Comparison of ENCODE assay signal across 1 cellular context in the genomic region with DNA sequence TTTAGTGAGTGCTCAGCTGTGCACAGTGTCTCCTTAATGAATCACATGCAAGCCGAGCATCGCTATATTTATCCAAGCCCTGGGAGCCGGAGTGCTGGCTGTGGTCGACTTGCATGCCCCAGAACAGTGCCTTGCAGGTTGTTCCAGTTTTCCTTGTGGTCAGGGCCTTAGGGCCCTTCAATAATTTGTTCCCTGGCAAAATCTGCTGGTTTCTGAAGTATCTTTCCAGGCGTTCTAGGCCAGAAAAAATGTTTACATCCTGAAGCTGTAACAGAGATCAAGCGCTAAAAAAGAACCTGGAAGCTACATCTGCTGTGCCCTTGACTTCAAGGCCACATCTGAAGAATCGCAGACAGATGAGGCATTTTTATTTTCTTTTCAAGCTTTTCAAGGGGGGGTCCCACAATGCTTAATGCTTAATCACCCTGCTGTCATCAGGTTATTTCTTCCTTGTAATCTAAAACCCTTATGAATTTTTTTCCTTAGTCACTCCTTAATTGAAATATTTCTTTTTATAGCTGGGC.
TF ChIP-seq lines count a peak whose summit lies in the region.

No MANE protein-coding gene starts in this region.

TF ChIP-seq in SK-N-SH, 30 proteins besides CTCF, POLR2A, EP300 and RAD21 (continued from another document):
- TF ChIP-seq, protein P1, sequence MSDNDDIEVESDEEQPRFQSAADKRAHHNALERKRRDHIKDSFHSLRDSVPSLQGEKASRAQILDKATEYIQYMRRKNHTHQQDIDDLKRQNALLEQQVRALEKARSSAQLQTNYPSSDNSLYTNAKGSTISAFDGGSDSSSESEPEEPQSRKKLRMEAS (IDR thresholded peaks at IDR 0.05; ENCODE audit: low read depth): peak; percentile 26
- peak; percentile 78 for TF ChIP-seq TEAD4 (IDR thresholded peaks at IDR 0.05; ENCODE audit: borderline replicate concordance, insufficient read depth)
- no peak for TF ChIP-seq REST (IDR thresholded peaks at IDR 0.05; ENCODE audit: low read depth, low read length)
- no peak for TF ChIP-seq YY1 (IDR thresholded peaks at IDR 0.05; ENCODE audit: low read depth)
- no peak for TF ChIP-seq USF2 (IDR thresholded peaks at IDR 0.05; ENCODE audit: borderline replicate concordance, low read depth, low read length)
- TF ChIP-seq TCF12 (IDR thresholded peaks at IDR 0.05): peak; percentile 92
- TF ChIP-seq SMC3 (IDR thresholded peaks at IDR 0.05; ENCODE audit: low read depth, low read length): no peak; the same call in 1 of the 2 replicates
- TF ChIP-seq FOXJ3 (CRISPR knock-in tag; IDR thresholded peaks at IDR 0.05): no peak
- no peak for TF ChIP-seq GATA2 (CRISPR knock-in tag; IDR thresholded peaks at IDR 0.05)
- TF ChIP-seq CHD2 (IDR thresholded peaks at IDR 0.05; ENCODE audit: low read length, partially characterized antibody): no peak
- peak; percentile 88 for TF ChIP-seq PBX3 (IDR thresholded peaks at IDR 0.05)
- peak; percentile 55; the same call in 1 of the 2 replicates for TF ChIP-seq POLR2AphosphoS5 (IDR thresholded peaks at IDR 0.05; ENCODE audit: low read depth, low read length)
- TF ChIP-seq, protein P2, sequence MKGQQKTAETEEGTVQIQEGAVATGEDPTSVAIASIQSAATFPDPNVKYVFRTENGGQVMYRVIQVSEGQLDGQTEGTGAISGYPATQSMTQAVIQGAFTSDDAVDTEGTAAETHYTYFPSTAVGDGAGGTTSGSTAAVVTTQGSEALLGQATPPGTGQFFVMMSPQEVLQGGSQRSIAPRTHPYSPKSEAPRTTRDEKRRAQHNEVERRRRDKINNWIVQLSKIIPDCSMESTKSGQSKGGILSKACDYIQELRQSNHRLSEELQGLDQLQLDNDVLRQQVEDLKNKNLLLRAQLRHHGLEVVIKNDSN (IDR thresholded peaks at IDR 0.05; ENCODE audit: borderline replicate concordance, low read depth): no peak
- TF ChIP-seq EZH2phosphoT487 (IDR thresholded peaks at IDR 0.05; ENCODE audit: borderline replicate concordance, low read depth): no peak
- TF ChIP-seq RCOR1 (IDR thresholded peaks at IDR 0.05; ENCODE audit: low read length): no peak
- 0 out of 2 replicates have a peak, but pooled peaks have one; percentile 49 for TF ChIP-seq NFIC (IDR thresholded peaks at IDR 0.05; ENCODE audit: borderline replicate concordance)
- TF ChIP-seq FOXM1 (IDR thresholded peaks at IDR 0.05; ENCODE audit: low read depth): peak; percentile 74; the same call in 1 of the 2 replicates
- TF ChIP-seq RFX5 (IDR thresholded peaks at IDR 0.05; ENCODE audit: low read length): no peak
- TF ChIP-seq FOSL2 (IDR thresholded peaks at IDR 0.05; ENCODE audit: borderline replicate concordance, low read depth): peak; percentile 73
- TF ChIP-seq TAF1 (IDR thresholded peaks at IDR 0.05; ENCODE audit: borderline replicate concordance, low read depth, low read length): no peak
- TF ChIP-seq ELF1 (IDR thresholded peaks at IDR 0.05): peak; percentile 37; the same call in 1 of the 2 replicates
- TF ChIP-seq NRF1 (IDR thresholded peaks at IDR 0.05; ENCODE audit: low read depth, low read length): no peak
